ENCODE assay signal across 1 cellular context in genomic region chr11:30351061-30351460, GRCh38.
TF ChIP-seq lines count a peak whose summit lies in the region.

No MANE protein-coding gene starts in this region.

TF ChIP-seq in HepG2, 621 proteins besides CTCF, POLR2A, EP300 and RAD21 (continued from another document):
- TF ChIP-seq HNF1A (IDR thresholded peaks at IDR 0.05; ENCODE audit: low read depth) (no peak), HNF1A (CRISPR knock-in tag; IDR thresholded peaks at IDR 0.05; ENCODE audit: borderline replicate concordance) (no peak), HIVEP1 (CRISPR knock-in tag; IDR thresholded peaks at IDR 0.05) (no peak), ARID5B (CRISPR knock-in tag; IDR thresholded peaks at IDR 0.05) (no peak), ZBTB4 (CRISPR knock-in tag; IDR thresholded peaks at IDR 0.05; ENCODE audit: borderline replicate concordance) (no peak)
